ENCODE assay signal across 14 cellular contexts in the genomic region with DNA sequence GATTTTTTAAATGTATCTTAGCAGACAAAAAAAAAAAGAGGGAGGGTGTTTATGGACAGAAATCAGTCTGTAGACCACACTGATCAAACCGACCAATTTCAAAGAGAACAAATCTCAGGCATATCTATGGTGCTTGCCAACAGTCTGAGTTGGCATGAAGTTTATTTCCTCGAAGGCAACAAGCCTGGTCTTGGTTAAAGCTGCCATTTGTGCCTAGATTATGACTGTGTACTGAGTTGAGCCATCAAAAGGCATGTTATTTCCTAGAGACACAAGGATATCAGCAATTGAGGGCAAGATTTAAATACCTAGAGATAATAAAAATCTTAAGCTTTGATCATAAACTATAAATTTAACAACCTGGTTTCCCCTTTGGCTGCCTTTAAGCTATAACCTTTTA.
"Had no signal": no experiment of that assay in that cellular context is flagged by ENCODE, and none has a peak within 500 bp of the region (broad histone marks: within the 10 kb centered on the region; RNA-seq: fewer than 3 reads in every experiment).

No MANE protein-coding gene starts in this region.

- H3K4me3 ChIP-seq: colonic mucosa, stomach, thoracic aorta, transverse colon had no signal

- H3K27me3 ChIP-seq: colonic mucosa, stomach, transverse colon had no signal

- H3K36me3 ChIP-seq: colonic mucosa, stomach, thoracic aorta, transverse colon had no signal

- DNase-seq: caudate nucleus; colonic mucosa; dermis blood vessel endothelial cell; foreskin fibroblast; immature natural killer cell; posterior cingulate gyrus; right cardiac atrium; small intestine; stimulated activated CD4-positive, alpha-beta T cell treated with anti-CD3 and anti-CD28 coated beads, Interleukin-12 subunit alpha, Interleukin-12 subunit beta, amount 100 ng/mL, for 4 hours; stimulated activated naive CD4-positive, alpha-beta T cell; stomach; substantia nigra; transverse colon had no signal

- H3K9me3 ChIP-seq: colonic mucosa, stomach, thoracic aorta, transverse colon had no signal

- FAIRE-seq: small intestine had no signal

- ATAC-seq: right cardiac atrium had no signal

- H3K4me1 ChIP-seq: colonic mucosa, stomach had no signal
